In genomic region chr5:132773114-132773513, GRCh38 we compare ENCODE assay signal across 26 cellular contexts. TPM values are rescaled to one million over a fixed set of nuclear protein-coding genes. Genes with fewer than 3 reads are reported as not detected.
DNase-seq lines count a peak whose midpoint lies in the region; ATAC-seq, FAIRE-seq and TF ChIP-seq lines count a peak whose summit lies in the region.
"Had no signal": no experiment of that assay in that cellular context is flagged by ENCODE, and none has a peak within 500 bp of the region (broad histone marks: within the 10 kb centered on the region; RNA-seq: fewer than 3 reads in every experiment).

No MANE protein-coding gene starts in this region.

- peaks cover 19% of the 10 kb centered on the region for H3K79me1 ChIP-seq in neuronal stem cell (ENCODE audit: low read depth, low read length)

- H2BK5ac ChIP-seq in neuronal stem cell (ENCODE audit: low read length) = peak overlapping the region; percentile 31

- no peak overlapping the region for H3K4ac ChIP-seq in neuronal stem cell (ENCODE audit: low read length)

- H2BK120ac ChIP-seq in neuronal stem cell (ENCODE audit: low read depth, low read length) = no peak overlapping the region

- 80 to 85% methylated on average over 5 of the region's 5 CpGs for WGBS in heart right ventricle, 2 donors
- no CpG with 5 or more reads among the region's 5 CpGs for WGBS in neuronal stem cell (ENCODE audit: extremely low coverage in 2 of 2, insufficient read length in 2 of 2, insufficient replicate concordance in 1 of 2), 2 donors

- no peak for FAIRE-seq in kidney (lab: Jason Lieb, UNC)
- FAIRE-seq: keratinocyte had no signal

- H3K4me3 ChIP-seq in heart right ventricle = no peak overlapping the region
- H3K4me3 ChIP-seq in right atrium auricular region = no peak overlapping the region
- no peak overlapping the region for H3K4me3 ChIP-seq in neuronal stem cell (ENCODE audit: low read length in 2 of 2)
- no peak overlapping the region for H3K4me3 ChIP-seq in vagina
- H3K4me3 ChIP-seq in kidney (ENCODE audit: low read length in 2 of 2) = no peak overlapping the region
- H3K4me3 ChIP-seq: HAP-1, lung had no signal

- H3K36me3 ChIP-seq in heart right ventricle = no peaks in the 10 kb centered on the region
- no peaks in the 10 kb centered on the region for H3K36me3 ChIP-seq in right atrium auricular region
- no peaks in the 10 kb centered on the region for H3K36me3 ChIP-seq in neuronal stem cell (replicated peaks in 1 of 2; ENCODE audit: control insufficient read depth in 2 of 2, insufficient read depth in 2 of 2, low read length in 2 of 2)
- H3K36me3 ChIP-seq in vagina = no peaks in the 10 kb centered on the region
- H3K36me3 ChIP-seq in kidney (ENCODE audit: control insufficient read depth in 1 of 2, insufficient read depth in 2 of 2, low read length in 2 of 2) = no peaks in the 10 kb centered on the region
- H3K36me3 ChIP-seq: BE2C, HAP-1 had no signal

- H3K4me2 ChIP-seq in neuronal stem cell (ENCODE audit: insufficient read depth, low read length, poor library complexity, severe bottlenecking) = no peak overlapping the region

- H3K9me3 ChIP-seq in heart right ventricle (no peaks in the 10 kb centered on the region), right atrium auricular region (no peaks in the 10 kb centered on the region), neuronal stem cell (replicated peaks in 1 of 2; ENCODE audit: control insufficient read depth in 2 of 2, insufficient read depth in 1 of 2, low read depth in 1 of 2, low read length in 2 of 2) (no peaks in the 10 kb centered on the region), vagina (no peaks in the 10 kb centered on the region), kidney (ENCODE audit: control insufficient read depth in 1 of 2, low read length in 2 of 2) (no peaks in the 10 kb centered on the region)
- H3K9me3 ChIP-seq: BE2C, HAP-1 had no signal

- peaks cover 15 to 87% (median 70%) of the 10 kb centered on the region in 9 donors for H3K4me1 ChIP-seq in heart right ventricle
- H3K4me1 ChIP-seq in right atrium auricular region = peaks cover 0 to 73% of the 10 kb centered on the region in 2 donors
- H3K4me1 ChIP-seq in neuronal stem cell (ENCODE audit: control insufficient read depth in 2 of 2, insufficient read depth in 1 of 2, low read depth in 1 of 2, low read length in 2 of 2) = peaks cover 3 to 30% of the 10 kb centered on the region in 2 donors
- peaks cover 79% of the 10 kb centered on the region for H3K4me1 ChIP-seq in vagina
- peaks cover 22 to 30% of the 10 kb centered on the region in 2 donors for H3K4me1 ChIP-seq in kidney (ENCODE audit: control insufficient read depth in 1 of 2, insufficient read depth in 1 of 2, low read depth in 1 of 2, low read length in 2 of 2)

- H2AK5ac ChIP-seq in neuronal stem cell (ENCODE audit: low read depth, low read length) = no peak overlapping the region

- intact Hi-C loops in heart right ventricle (cut with DNase I) = loop anchor here in 1 of 10 donors (5.0 kb wide), 2 partner anchors 36 to 44 kb away; partner anchors contain the start of gene KIF3A
- intact Hi-C loops in vagina (cut with DNase I) = no loop called here
- intact Hi-C loops in kidney (cut with DNase I) = no loop called here

- H3K27me3 ChIP-seq in heart right ventricle (peaks cover 0 to 14% (median 0%) of the 10 kb centered on the region in 7 donors), right atrium auricular region (no peaks in the 10 kb centered on the region), neuronal stem cell (ENCODE audit: control insufficient read depth in 3 of 3, insufficient read depth in 3 of 3, low read depth in 1 of 3, low read length in 3 of 3) (peaks cover 0 to 8% (median 7%) of the 10 kb centered on the region in 3 experiments), vagina (no peaks in the 10 kb centered on the region)
- H3K27me3 ChIP-seq: BE2C had no signal

- H4K91ac ChIP-seq in neuronal stem cell (ENCODE audit: low read depth, low read length, poor library complexity) = no peak overlapping the region

- H2AFZ ChIP-seq in neuronal stem cell (ENCODE audit: low read length) = no peak overlapping the region

- DNase-seq in heart right ventricle (no peak), right atrium auricular region (ENCODE audit: low spot score) (no peak), neuronal stem cell (ENCODE audit: low spot score) (no peak), vagina (ENCODE audit: extremely low spot score in 2 of 2) (no peak), NCI-H345 treated with DMSO at 0.1 percent for 48 hours (lab: John Stamatoyannopoulos, UW; ENCODE audit: unreplicated experiment) (no peak), kidney (no peak)
- DNase-seq: ACHN; activated B cell treated with CpG ODN at 0.5 μM for 24 hours; activated CD4-positive, alpha-beta T cell treated with anti-CD3 and anti-CD28 coated beads, Interleukin-2, amount 50 U/mL, for 4 hours; activated naive CD4-positive, alpha-beta T cell treated with anti-CD3 and anti-CD28 coated beads, Interleukin-2, amount 50 U/mL, for 16 hours; amniotic stem cell; BE2C; DMS79; GF-D8; NCI-H1048; NCI-H187; NCI-H526 treated with DMSO at 0.1 percent for 48 hours; SIG-M5; stimulated activated CD4-positive, alpha-beta T cell treated with anti-CD3 and anti-CD28 coated beads, Interleukin-15, amount 100 ng/mL, for 24 hours; stimulated activated naive CD8-positive, alpha-beta T cell treated with anti-CD3 and anti-CD28 coated beads, Interleukin-15, Interleukin-2, amounts not matched to agents 100 U/mL and 50 U/mL, for 24 hours had no signal

- H4K8ac ChIP-seq in neuronal stem cell (ENCODE audit: low read depth, low read length) = no peak overlapping the region

- peak overlapping the region; percentile 11 for H3K18ac ChIP-seq in neuronal stem cell (ENCODE audit: low read length)

- ATAC-seq in heart right ventricle = no peak
- no peak for ATAC-seq in GM18861 (IDR thresholded peaks at IDR 0.05; ENCODE audit: unreplicated experiment)
- ATAC-seq: stimulated activated naive CD8-positive, alpha-beta T cell treated with anti-CD3 and anti-CD28 coated beads, Interleukin-15, Interleukin-2, amounts not matched to agents 100 U/mL and 50 U/mL, for 24 hours; T-cell had no signal

- no peak for TF ChIP-seq POLR2A in vagina (IDR thresholded peaks at IDR 0.05)

- H3K14ac ChIP-seq in neuronal stem cell (ENCODE audit: low read length) = no peak overlapping the region

- peak overlapping the region in 7 of 10 donors; percentile 1 to 91 (median 69) for H3K27ac ChIP-seq in heart right ventricle
- no peak overlapping the region for H3K27ac ChIP-seq in right atrium auricular region
- H3K27ac ChIP-seq in cingulate gyrus (ENCODE audit: low read depth, low read length) = peak overlapping the region; percentile 89
- no peak overlapping the region for H3K27ac ChIP-seq in neuronal stem cell (replicated peaks; ENCODE audit: low read length)
- peak overlapping the region; percentile 32 for H3K27ac ChIP-seq in vagina
- H3K27ac ChIP-seq in kidney (ENCODE audit: low read depth in 2 of 2, low read length in 2 of 2) = no peak overlapping the region

- TF ChIP-seq CTCF in heart right ventricle (IDR thresholded peaks at IDR 0.05) (no peak), right atrium auricular region (IDR thresholded peaks at IDR 0.05) (no peak), vagina (IDR thresholded peaks at IDR 0.05) (no peak), kidney (IDR thresholded peaks at IDR 0.05; ENCODE audit: borderline replicate concordance, extremely low read depth, insufficient read depth) (no peak)

- H3K9ac ChIP-seq in neuronal stem cell (ENCODE audit: low read depth, low read length, poor library complexity) (peak overlapping the region; percentile 7), kidney (ENCODE audit: low read length in 2 of 2) (no peak overlapping the region)

- H3K23ac ChIP-seq in neuronal stem cell (ENCODE audit: low read depth, low read length, poor library complexity) = no peak overlapping the region

- peak overlapping the region; percentile 55 for H2BK15ac ChIP-seq in neuronal stem cell (ENCODE audit: low read length)

- no peak overlapping the region for H2BK12ac ChIP-seq in neuronal stem cell (ENCODE audit: low read length)

RNA-seq across cellular contexts. Expression of gene SEPTIN8, which starts 3.9 kb away (rescaled TPM):
- total RNA-seq in heart right ventricle (10 to 100 TPM; 23.5 to 41.8 (median 31.2) TPM), right atrium auricular region (10 to 100 TPM; 21.1 to 24.8 TPM), vagina (52.8 TPM), kidney (54.4 TPM)
- polyA plus RNA-seq in heart right ventricle (10 to 100 TPM; 11.3 to 26.6 TPM), kidney (ENCODE audit: insufficient read depth, low read depth, low replicate concordance) (24.9 TPM)
- 53.7 TPM for polyA plus RNA-seq in neuronal stem cell (2013, experiment 1 of 2)
- polyA plus RNA-seq in neuronal stem cell (2013, experiment 2 of 2) = 53.2 TPM

RNA-seq across cellular contexts. Expression of gene CCNI2, which starts 25.9 kb away (rescaled TPM):
- total RNA-seq in heart right ventricle = under 1 TPM in 4 of 10 donors, not detected in 6; 0.09 to 0.75 (median 0.22) TPM
- polyA plus RNA-seq in heart right ventricle = under 1 TPM in 1 of 2 donors, not detected in 1; 0.01 TPM
- not detected for total RNA-seq in right atrium auricular region
- polyA plus RNA-seq in neuronal stem cell (2013, experiment 1 of 2) = 0.17 TPM
- polyA plus RNA-seq in neuronal stem cell (2013, experiment 2 of 2) = 0.14 TPM
- total RNA-seq in vagina = not detected
- 3.4 TPM for total RNA-seq in kidney
- polyA plus RNA-seq in kidney (ENCODE audit: insufficient read depth, low read depth, low replicate concordance) = 3.8 TPM
- polyA plus RNA-seq: keratinocyte had no signal

RNA-seq across cellular contexts. Expression of gene KIF3A, which starts 35.8 kb away (rescaled TPM):
- total RNA-seq in heart right ventricle (10 to 100 TPM; 10.1 to 18.6 (median 13.1) TPM), right atrium auricular region (1 to 10 TPM; 5.6 to 7.2 TPM), vagina (20.6 TPM), kidney (13.9 TPM)
- polyA plus RNA-seq in heart right ventricle (10 to 100 TPM in 1 of 2 donors, 1 to 10 TPM in 1; 2.2 to 10.0 TPM), kidney (ENCODE audit: insufficient read depth, low read depth, low replicate concordance) (7.1 TPM)
- 15.7 TPM for polyA plus RNA-seq in neuronal stem cell (2013, experiment 1 of 2)
- polyA plus RNA-seq in neuronal stem cell (2013, experiment 2 of 2) = 17.9 TPM

RNA-seq across cellular contexts. Expression of gene SOWAHA, which starts 40.0 kb away (rescaled TPM):
- total RNA-seq in heart right ventricle = under 1 TPM in 4 of 10 donors, not detected in 6; 0.08 to 0.19 (median 0.13) TPM
- polyA plus RNA-seq in heart right ventricle = under 1 TPM in 1 of 2 donors, not detected in 1; 0.07 TPM
- not detected for total RNA-seq in right atrium auricular region
- 0.03 TPM for polyA plus RNA-seq in neuronal stem cell (2013, experiment 1 of 2)
- 0.01 TPM for polyA plus RNA-seq in neuronal stem cell (2013, experiment 2 of 2)
- total RNA-seq in vagina = not detected
- 4.1 TPM for total RNA-seq in kidney
- 7.1 TPM for polyA plus RNA-seq in kidney (ENCODE audit: insufficient read depth, low read depth, low replicate concordance)
- total RNA-seq: activated B cell treated with CpG ODN at 0.5 μM for 24 hours, T-cell had no signal
- polyA plus RNA-seq: keratinocyte had no signal

RNA-seq across cellular contexts. Expression of gene SHROOM1, which starts 57.3 kb away (rescaled TPM):
- 1 to 10 TPM; 3.2 to 6.4 (median 4.1) TPM for total RNA-seq in heart right ventricle
- polyA plus RNA-seq in heart right ventricle = 10 to 100 TPM in 1 of 2 donors, 1 to 10 TPM in 1; 3.5 to 10.8 TPM
- 1 to 10 TPM; 3.2 to 4.2 TPM for total RNA-seq in right atrium auricular region
- polyA plus RNA-seq in neuronal stem cell (2013, experiment 1 of 2) = 1.7 TPM
- polyA plus RNA-seq in neuronal stem cell (2013, experiment 2 of 2) = 1.8 TPM
- 17.7 TPM for total RNA-seq in vagina
- 13.4 TPM for total RNA-seq in kidney
- 7.8 TPM for polyA plus RNA-seq in kidney (ENCODE audit: insufficient read depth, low read depth, low replicate concordance)

Comparison
In these comparisons a context has a peak if more than half of its experiments do, and no peak if none do; other contexts are left out.
1. H3K27ac ChIP-seq: peak in heart right ventricle (7 of 10), cingulate gyrus (single experiment) and vagina (single experiment); none in right atrium auricular region (0 of 2), neuronal stem cell (single experiment) and kidney (0 of 2).